8 cellular contexts compared by ENCODE assay signal in genomic region chr3:69087030-69087791, GRCh38. TPM values are rescaled to one million over a fixed set of nuclear protein-coding genes. Genes with fewer than 3 reads are reported as not detected.
DNase-seq lines count a peak whose midpoint lies in the region; ATAC-seq and TF ChIP-seq lines count a peak whose summit lies in the region.

No MANE protein-coding gene starts in this region.

- H3K27ac ChIP-seq in lower lobe of right lung: peak overlapping the region; percentile 92
- peak overlapping the region; percentile 80 to 95 (median 94) for H3K27ac ChIP-seq in thyroid gland

- no peak for TF ChIP-seq CTCF in astrocyte of the spinal cord (IDR thresholded peaks at IDR 0.05; ENCODE audit: low read depth, low read length)
- no peak for TF ChIP-seq CTCF in lower lobe of right lung (IDR thresholded peaks at IDR 0.05)
- TF ChIP-seq CTCF in thyroid gland (IDR thresholded peaks at IDR 0.05): no peak

- peak overlapping the region; percentile 89 for H3K27ac Mint-ChIP-seq in activated CD4-positive, alpha-beta T cell treated with anti-CD3 and anti-CD28 coated beads for 36 hours

- POLR2A ChIA-PET in activated CD4-positive, alpha-beta T cell treated with anti-CD3 and anti-CD28 coated beads for 36 hours (lab: Charles Lee): interaction anchor here (0.9 kb wide), 1 partner anchor 18 kb away, joined by 4 read pairs; no protein-coding TSS in a partner anchor

- H3K27me3 Mint-ChIP-seq in activated CD4-positive, alpha-beta T cell treated with anti-CD3 and anti-CD28 coated beads for 36 hours: no peaks in the 10 kb centered on the region

- H3K9me3 ChIP-seq in lower lobe of right lung (no peaks in the 10 kb centered on the region), thyroid gland (no peaks in the 10 kb centered on the region)

- in situ Hi-C loops in astrocyte of the spinal cord (cut with HindIII; ENCODE audit: low sequenced_read_pairs): no loop called here

- peak overlapping the region; percentile 93 for H3K4me3 ChIP-seq in astrocyte of the spinal cord (ENCODE audit: low read depth, low read length)
- H3K4me3 ChIP-seq in lower lobe of right lung: peak overlapping the region; percentile 92
- peak overlapping the region in 1 of 3 donors; percentile 82 for H3K4me3 ChIP-seq in thyroid gland (replicated peaks in 1 of 3)

- no peak for ATAC-seq in activated CD4-positive, alpha-beta T cell treated with anti-CD3 and anti-CD28 coated beads for 36 hours
- no peak for ATAC-seq in lower lobe of right lung

- 95 to 96% methylated on average over 3 of the region's 3 CpGs for WGBS in thyroid gland, 2 donors

- H3K27me3 ChIP-seq in lower lobe of right lung (ENCODE audit: low read depth) (no peaks in the 10 kb centered on the region), thyroid gland (no peaks in the 10 kb centered on the region)

- DNase-seq in activated CD4-positive, alpha-beta T cell treated with anti-CD3 and anti-CD28 coated beads for 36 hours: no peak
- no peak for DNase-seq in activated CD4-positive, alpha-beta T cell treated with anti-CD3 and anti-CD28 coated beads, Interleukin-2, amount 50 U/mL, for 48 hours
- no peak for DNase-seq in astrocyte of the spinal cord (ENCODE audit: low read depth, low spot score)
- no peak for DNase-seq in lower lobe of right lung
- DNase-seq in thyroid gland: no peak
- DNase-seq in hypothalamus (lab: John Stamatoyannopoulos, UW): no peak
- DNase-seq in NCI-H774 (lab: John Stamatoyannopoulos, UW): no peak
- no peak for DNase-seq in T1000 (lab: John Stamatoyannopoulos, UW)

- CTCF ChIA-PET in activated CD4-positive, alpha-beta T cell treated with anti-CD3 and anti-CD28 coated beads for 36 hours (lab: Charles Lee): interaction anchor here (0.6 to 6.7 kb wide), 8 partner anchors 9 to 218 kb away, joined by 3 to 24 read pairs (median 5); partner anchors contain the start of gene TMF1

- peaks cover 84% of the 10 kb centered on the region for H3K4me1 ChIP-seq in lower lobe of right lung
- H3K4me1 ChIP-seq in thyroid gland: peaks cover 52 to 84% of the 10 kb centered on the region in 2 donors

- H3K36me3 Mint-ChIP-seq in activated CD4-positive, alpha-beta T cell treated with anti-CD3 and anti-CD28 coated beads for 36 hours (ENCODE audit: low read depth): peaks cover 37% of the 10 kb centered on the region

- intact Hi-C loops in activated CD4-positive, alpha-beta T cell treated with anti-CD3 and anti-CD28 coated beads for 36 hours (cut with DNase I, micrococcal nuclease): loop anchor here (10.0 kb wide), 2 partner anchors 1432 to 1978 kb away; partner anchors contain the start of gene SUCLG2 (in 1 of the 2)
- intact Hi-C loops in lower lobe of right lung (cut with DNase I): no loop called here
- intact Hi-C loops in thyroid gland (cut with DNase I): no loop called here

- H3K4me3 Mint-ChIP-seq in activated CD4-positive, alpha-beta T cell treated with anti-CD3 and anti-CD28 coated beads for 36 hours: peak overlapping the region; percentile 90

- H3K36me3 ChIP-seq in lower lobe of right lung (no peaks in the 10 kb centered on the region), thyroid gland (no peaks in the 10 kb centered on the region)

- no peak for TF ChIP-seq POLR2A in thyroid gland (IDR thresholded peaks at IDR 0.05)

- H3K9me3 Mint-ChIP-seq in activated CD4-positive, alpha-beta T cell treated with anti-CD3 and anti-CD28 coated beads for 36 hours (ENCODE audit: low read depth): no peaks in the 10 kb centered on the region

- peaks cover 64% of the 10 kb centered on the region for H3K4me1 Mint-ChIP-seq in activated CD4-positive, alpha-beta T cell treated with anti-CD3 and anti-CD28 coated beads for 36 hours

RNA-seq across cellular contexts. Expression of gene ARL6IP5, which starts 2.5 kb away (rescaled TPM):
- total RNA-seq in activated CD4-positive, alpha-beta T cell treated with anti-CD3 and anti-CD28 coated beads for 36 hours: 10 to 100 TPM; 60.4 to 76.0 TPM
- total RNA-seq in lower lobe of right lung: 138 TPM
- 100 to 1,000 TPM in 2 of 4 donors, 10 to 100 TPM in 2; 65.2 to 146 (median 98.2) TPM for total RNA-seq in thyroid gland

RNA-seq across cellular contexts. Expression of gene UBA3, which starts 7.0 kb away (rescaled TPM):
- total RNA-seq in activated CD4-positive, alpha-beta T cell treated with anti-CD3 and anti-CD28 coated beads for 36 hours: 10 to 100 TPM; 59.5 to 72.2 TPM
- total RNA-seq in lower lobe of right lung (48.3 TPM), thyroid gland (10 to 100 TPM; 57.4 to 77.9 (median 64.3) TPM)

RNA-seq across cellular contexts. Expression of gene TMF1, which starts 35.1 kb away (rescaled TPM):
- 10 to 100 TPM; 33.2 to 34.1 TPM for total RNA-seq in activated CD4-positive, alpha-beta T cell treated with anti-CD3 and anti-CD28 coated beads for 36 hours
- total RNA-seq in lower lobe of right lung (40.0 TPM), thyroid gland (10 to 100 TPM; 44.3 to 53.2 (median 50.3) TPM)

RNA-seq across cellular contexts. Expression of gene LMOD3, which starts 35.2 kb away (rescaled TPM):
- total RNA-seq in activated CD4-positive, alpha-beta T cell treated with anti-CD3 and anti-CD28 coated beads for 36 hours: not detected
- total RNA-seq in lower lobe of right lung (0.12 TPM), thyroid gland (under 1 TPM in 1 of 4 donors, not detected in 3; 0.21 TPM)

Comparison
In these comparisons a context has a peak if more than half of its experiments do, and no peak if none do; other contexts are left out.
1. intact Hi-C loops: an anchor here in activated CD4-positive, alpha-beta T cell treated with anti-CD3 and anti-CD28 coated beads for 36 hours (10.0 kb wide); none called in lower lobe of right lung and thyroid gland.